Comparison of ENCODE assay signal across 22 cellular contexts in genomic region chr3:34263014-34263714, GRCh38.
DNase-seq lines count a peak whose midpoint lies in the region; ATAC-seq, FAIRE-seq and TF ChIP-seq lines count a peak whose summit lies in the region.
"Had no signal": no experiment of that assay in that cellular context is flagged by ENCODE, and none has a peak within 500 bp of the region (broad histone marks: within the 10 kb centered on the region; RNA-seq: fewer than 3 reads in every experiment).

No MANE protein-coding gene starts in this region.

- no peak for DNase-seq in activated CD8-positive, alpha-beta T cell treated with anti-CD3 and anti-CD28 coated beads for 36 hours
- DNase-seq in activated CD8-positive, alpha-beta T cell treated with anti-CD3 and anti-CD28 coated beads, Interleukin-2, amount 10 ng/mL, durations not matched to agents 7 days and 5 days: no peak
- DNase-seq in NOMO-1 treated with dmso at 0.1 percent for 144 hours (lab: John Stamatoyannopoulos, UW; ENCODE audit: unreplicated experiment) (peak; percentile 2), endothelial cell of umbilical vein (ENCODE audit: low read depth, low spot score) (peak; percentile 42), tibial artery (no peak), H54 (ENCODE audit: insufficient read length, low spot score) (no peak), spleen (no peak), dermis blood vessel endothelial cell (no peak)
- DNase-seq: ACHN; activated naive CD8-positive, alpha-beta T cell treated with anti-CD3 and anti-CD28 coated beads, Interleukin-2, amount 50 U/mL, for 24 hours; gastrocnemius medialis; lower lobe of right lung; NCI-H1436 treated with DMSO at 0.1 percent for 48 hours; NCI-H524; psoas muscle; stimulated activated naive CD8-positive, alpha-beta T cell treated with anti-CD3 and anti-CD28 coated beads, Interleukin-15, Interleukin-2, amounts not matched to agents 100 U/mL and 50 U/mL, for 24 hours; WERI-Rb-1 had no signal

- H3K4me3 Mint-ChIP-seq in activated CD8-positive, alpha-beta T cell treated with anti-CD3 and anti-CD28 coated beads for 36 hours: no peak overlapping the region
- no peak overlapping the region for H3K4me3 Mint-ChIP-seq in activated CD8-positive, alpha-beta T cell treated with anti-CD3 and anti-CD28 coated beads, Interleukin-2, amount 10 ng/mL, durations not matched to agents 7 days and 5 days
- H3K4me3 Mint-ChIP-seq: activated naive CD8-positive, alpha-beta T cell treated with anti-CD3 and anti-CD28 coated beads, Interleukin-2, amount 50 U/mL, for 24 hours; activated T-helper 17 cell treated with anti-CD3 and anti-CD28 coated beads, Interleukin-2, amount 50 U/mL, for 72 hours; central memory CD8-positive, alpha-beta T cell; natural killer cell treated with Interleukin-12 subunit alpha and Interleukin-12 subunit beta and Interleukin-15 and Interleukin-18, amount 100 ng/mL, for 72 hours had no signal

- BruUV-seq in endothelial cell of umbilical vein (replicated peaks; lab: Mats Ljungman, UMichigan): no TSS peak

- dilution Hi-C loops in endothelial cell of umbilical vein (cut with MboI; ENCODE audit: extremely low pct_ligation_motif_present, low sequenced_read_pairs): no loop called here

- H3K9me3 ChIP-seq in endothelial cell of umbilical vein (replicated peaks; ENCODE audit: control insufficient read depth, insufficient read depth, low read length) (no peaks in the 10 kb centered on the region), tibial artery (no peaks in the 10 kb centered on the region), spleen (no peaks in the 10 kb centered on the region)
- H3K9me3 ChIP-seq: gastrocnemius medialis, lower lobe of right lung, psoas muscle had no signal

- H3K9ac ChIP-seq in endothelial cell of umbilical vein (replicated peaks; ENCODE audit: extremely low read depth, insufficient read depth, low read length): no peak overlapping the region

- POLR2A ChIA-PET in activated CD8-positive, alpha-beta T cell treated with anti-CD3 and anti-CD28 coated beads for 36 hours (lab: Charles Lee): no interaction called here
- POLR2A ChIA-PET in activated CD8-positive, alpha-beta T cell treated with anti-CD3 and anti-CD28 coated beads, Interleukin-2, amount 10 ng/mL, durations not matched to agents 7 days and 5 days (lab: Charles Lee): no interaction called here
- POLR2A ChIA-PET in endothelial cell of umbilical vein (lab: Charles Lee): no interaction called here

- no peaks in the 10 kb centered on the region for H3K9me3 Mint-ChIP-seq in activated CD8-positive, alpha-beta T cell treated with anti-CD3 and anti-CD28 coated beads for 36 hours
- H3K9me3 Mint-ChIP-seq in activated CD8-positive, alpha-beta T cell treated with anti-CD3 and anti-CD28 coated beads, Interleukin-2, amount 10 ng/mL, durations not matched to agents 7 days and 5 days (ENCODE audit: insufficient read depth): no peaks in the 10 kb centered on the region
- H3K9me3 Mint-ChIP-seq: activated naive CD8-positive, alpha-beta T cell treated with anti-CD3 and anti-CD28 coated beads, Interleukin-2, amount 50 U/mL, for 24 hours; activated T-helper 17 cell treated with anti-CD3 and anti-CD28 coated beads, Interleukin-2, amount 50 U/mL, for 72 hours; central memory CD8-positive, alpha-beta T cell; natural killer cell treated with Interleukin-12 subunit alpha and Interleukin-12 subunit beta and Interleukin-15 and Interleukin-18, amount 100 ng/mL, for 72 hours had no signal

- WGBS in spleen, 5 donors: 8 to 23% (median 12%) methylated on average over 4 of the region's 4 CpGs

- no peak overlapping the region for H3K4me2 ChIP-seq in endothelial cell of umbilical vein (ENCODE audit: insufficient read depth, low read length)

- H3K4me1 ChIP-seq in endothelial cell of umbilical vein (ENCODE audit: control insufficient read depth, extremely low read depth, insufficient read depth, low read length): no peaks in the 10 kb centered on the region
- peaks cover 0 to 74% (median 29%) of the 10 kb centered on the region in 4 donors for H3K4me1 ChIP-seq in tibial artery
- H3K4me1 ChIP-seq in spleen: peaks cover 0 to 18% (median 0%) of the 10 kb centered on the region in 6 donors
- H3K4me1 ChIP-seq: gastrocnemius medialis, psoas muscle had no signal

- no peak for ATAC-seq in activated CD8-positive, alpha-beta T cell treated with anti-CD3 and anti-CD28 coated beads for 36 hours
- ATAC-seq in activated CD8-positive, alpha-beta T cell treated with anti-CD3 and anti-CD28 coated beads, Interleukin-2, amount 10 ng/mL, durations not matched to agents 7 days and 5 days: no peak
- ATAC-seq: activated naive CD8-positive, alpha-beta T cell treated with anti-CD3 and anti-CD28 coated beads, Interleukin-2, amount 50 U/mL, for 24 hours; gastrocnemius medialis; HCT116; lower lobe of right lung; natural killer cell treated with Interleukin-12 subunit alpha and Interleukin-12 subunit beta and Interleukin-15 and Interleukin-18, amount 100 ng/mL, for 72 hours; psoas muscle; stimulated activated naive CD8-positive, alpha-beta T cell treated with anti-CD3 and anti-CD28 coated beads, Interleukin-15, Interleukin-2, amounts not matched to agents 100 U/mL and 50 U/mL, for 24 hours had no signal

- CTCF ChIA-PET in activated CD8-positive, alpha-beta T cell treated with anti-CD3 and anti-CD28 coated beads for 36 hours (lab: Charles Lee): interaction anchor here (0.8 kb wide), 1 partner anchor 33 kb away, joined by 4 read pairs; no protein-coding TSS in a partner anchor
- CTCF ChIA-PET in activated CD8-positive, alpha-beta T cell treated with anti-CD3 and anti-CD28 coated beads, Interleukin-2, amount 10 ng/mL, durations not matched to agents 7 days and 5 days (lab: Charles Lee): no interaction called here
- CTCF ChIA-PET in endothelial cell of umbilical vein (lab: Charles Lee): interaction anchor here (1.2 to 2.9 kb wide), 3 partner anchors 11 to 1683 kb away, joined by 4 to 10 read pairs (median 4); no protein-coding TSS in a partner anchor

- no peaks in the 10 kb centered on the region for H3K9me1 ChIP-seq in endothelial cell of umbilical vein (replicated peaks; ENCODE audit: control insufficient read depth, extremely low read depth, insufficient read depth, low read length)

- no peak for TF ChIP-seq CTCF in activated CD8-positive, alpha-beta T cell treated with anti-CD3 and anti-CD28 coated beads for 36 hours (IDR thresholded peaks at IDR 0.05)
- TF ChIP-seq CTCF in endothelial cell of umbilical vein (IDR thresholded peaks at IDR 0.05; ENCODE audit: extremely low read depth in 1 of 2, insufficient read depth in 1 of 2, low read depth in 1 of 2, low read length in 2 of 2) (no peak), tibial artery (IDR thresholded peaks at IDR 0.05) (no peak), spleen (IDR thresholded peaks at IDR 0.05 in 8 of 11, conservative IDR thresholded peaks at IDR 0.05 in 3 of 11) (no peak)

- H3K4me3 ChIP-seq in endothelial cell of umbilical vein (replicated peaks in 1 of 3; ENCODE audit: insufficient read depth in 1 of 3, low read depth in 1 of 3, low read length in 3 of 3) (no peak overlapping the region), tibial artery (no peak overlapping the region), spleen (no peak overlapping the region)
- H3K4me3 ChIP-seq: gastrocnemius medialis, lower lobe of right lung, psoas muscle had no signal

- no peak overlapping the region for H2AFZ ChIP-seq in endothelial cell of umbilical vein (ENCODE audit: low read depth, low read length)

- H4K20me1 ChIP-seq in endothelial cell of umbilical vein (replicated peaks; ENCODE audit: control insufficient read depth, extremely low read depth, insufficient read depth, low read length): no peaks in the 10 kb centered on the region

- H3K79me2 ChIP-seq in endothelial cell of umbilical vein (ENCODE audit: control insufficient read depth, insufficient read depth, low read length): no peaks in the 10 kb centered on the region

- H3K36me3 ChIP-seq in endothelial cell of umbilical vein (ENCODE audit: control insufficient read depth in 2 of 2, extremely low read depth in 1 of 2, insufficient read depth in 2 of 2, low read length in 2 of 2) (no peaks in the 10 kb centered on the region), tibial artery (no peaks in the 10 kb centered on the region), spleen (no peaks in the 10 kb centered on the region)
- H3K36me3 ChIP-seq: gastrocnemius medialis, lower lobe of right lung, WERI-Rb-1 had no signal

- H3K27ac ChIP-seq in endothelial cell of umbilical vein (ENCODE audit: insufficient read depth, low read depth, low read length): no peak overlapping the region
- peak overlapping the region; percentile 53 to 57 for H3K27ac ChIP-seq in tibial artery
- H3K27ac ChIP-seq in spleen: no peak overlapping the region
- H3K27ac ChIP-seq: gastrocnemius medialis, lower lobe of right lung, psoas muscle, WERI-Rb-1 had no signal

- no peak for TF ChIP-seq POLR2A in endothelial cell of umbilical vein (IDR thresholded peaks at IDR 0.05; ENCODE audit: low read depth, low read length)
- no peak for TF ChIP-seq POLR2A in H54 (IDR thresholded peaks at IDR 0.05; ENCODE audit: low read depth, low read length)
- TF ChIP-seq POLR2A in spleen (IDR thresholded peaks at IDR 0.05): no peak

- H3K27me3 ChIP-seq in endothelial cell of umbilical vein (ENCODE audit: control insufficient read depth in 2 of 2, insufficient read depth in 2 of 2, low read length in 2 of 2) (no peaks in the 10 kb centered on the region), tibial artery (no peaks in the 10 kb centered on the region), spleen (replicated peaks in 1 of 7) (no peaks in the 10 kb centered on the region)
- H3K27me3 ChIP-seq: gastrocnemius medialis had no signal

- no peaks in the 10 kb centered on the region for H3K27me3 Mint-ChIP-seq in activated CD8-positive, alpha-beta T cell treated with anti-CD3 and anti-CD28 coated beads for 36 hours
- H3K27me3 Mint-ChIP-seq in activated CD8-positive, alpha-beta T cell treated with anti-CD3 and anti-CD28 coated beads, Interleukin-2, amount 10 ng/mL, durations not matched to agents 7 days and 5 days (ENCODE audit: low read depth): peaks cover 2% of the 10 kb centered on the region

- H3K27ac Mint-ChIP-seq in activated CD8-positive, alpha-beta T cell treated with anti-CD3 and anti-CD28 coated beads for 36 hours: peak overlapping the region; percentile 17
- H3K27ac Mint-ChIP-seq in activated CD8-positive, alpha-beta T cell treated with anti-CD3 and anti-CD28 coated beads, Interleukin-2, amount 10 ng/mL, durations not matched to agents 7 days and 5 days: no peak overlapping the region
- H3K27ac Mint-ChIP-seq: activated naive CD8-positive, alpha-beta T cell treated with anti-CD3 and anti-CD28 coated beads, Interleukin-2, amount 50 U/mL, for 24 hours; activated T-helper 17 cell treated with anti-CD3 and anti-CD28 coated beads, Interleukin-2, amount 50 U/mL, for 72 hours; natural killer cell treated with Interleukin-12 subunit alpha and Interleukin-12 subunit beta and Interleukin-15 and Interleukin-18, amount 100 ng/mL, for 72 hours had no signal

- H3K4me1 Mint-ChIP-seq in activated CD8-positive, alpha-beta T cell treated with anti-CD3 and anti-CD28 coated beads for 36 hours (ENCODE audit: low read depth): peaks cover 16% of the 10 kb centered on the region
- H3K4me1 Mint-ChIP-seq in activated CD8-positive, alpha-beta T cell treated with anti-CD3 and anti-CD28 coated beads, Interleukin-2, amount 10 ng/mL, durations not matched to agents 7 days and 5 days (ENCODE audit: low read depth): no peaks in the 10 kb centered on the region
- H3K4me1 Mint-ChIP-seq: activated T-helper 17 cell treated with anti-CD3 and anti-CD28 coated beads, Interleukin-2, amount 50 U/mL, for 72 hours; central memory CD8-positive, alpha-beta T cell had no signal

- intact Hi-C loops in activated CD8-positive, alpha-beta T cell treated with anti-CD3 and anti-CD28 coated beads for 36 hours (cut with micrococcal nuclease): no loop called here
- intact Hi-C loops in endothelial cell of umbilical vein (cut with micrococcal nuclease): loop anchor here (10.0 kb wide), 1 partner anchor 1682 kb away; no protein-coding TSS in a partner anchor
- intact Hi-C loops in tibial artery (cut with DNase I; ENCODE audit: low total_unique reads): no loop called here
- intact Hi-C loops in spleen (cut with DNase I; ENCODE audit: low total_unique reads): no loop called here

- no peaks in the 10 kb centered on the region for H3K36me3 Mint-ChIP-seq in activated CD8-positive, alpha-beta T cell treated with anti-CD3 and anti-CD28 coated beads for 36 hours (ENCODE audit: low read depth)
- H3K36me3 Mint-ChIP-seq in activated CD8-positive, alpha-beta T cell treated with anti-CD3 and anti-CD28 coated beads, Interleukin-2, amount 10 ng/mL, durations not matched to agents 7 days and 5 days (ENCODE audit: low read depth): no peaks in the 10 kb centered on the region
- H3K36me3 Mint-ChIP-seq: natural killer cell treated with Interleukin-12 subunit alpha and Interleukin-12 subunit beta and Interleukin-15 and Interleukin-18, amount 100 ng/mL, for 72 hours had no signal

- FAIRE-seq in endothelial cell of umbilical vein (lab: Jason Lieb, UNC) (no peak), H54 (lab: Jason Lieb, UNC) (no peak)
- FAIRE-seq: GM12892 had no signal

Comparison
In these comparisons a context has a peak if more than half of its experiments do, and no peak if none do; other contexts are left out.
1. DNase-seq: peak in NOMO-1 treated with dmso at 0.1 percent for 144 hours (single experiment) and endothelial cell of umbilical vein (single experiment); none in activated CD8-positive, alpha-beta T cell treated with anti-CD3 and anti-CD28 coated beads for 36 hours (single experiment), activated CD8-positive, alpha-beta T cell treated with anti-CD3 and anti-CD28 coated beads, Interleukin-2, amount 10 ng/mL, durations not matched to agents 7 days and 5 days (single experiment), tibial artery (0 of 2), H54 (single experiment), spleen (single experiment) and dermis blood vessel endothelial cell (single experiment).
2. H3K27ac ChIP-seq: peak in tibial artery (2 of 2); none in endothelial cell of umbilical vein (single experiment) and spleen (0 of 8).